Comparison of ENCODE assay signal across 20 cellular contexts in the genomic region with DNA sequence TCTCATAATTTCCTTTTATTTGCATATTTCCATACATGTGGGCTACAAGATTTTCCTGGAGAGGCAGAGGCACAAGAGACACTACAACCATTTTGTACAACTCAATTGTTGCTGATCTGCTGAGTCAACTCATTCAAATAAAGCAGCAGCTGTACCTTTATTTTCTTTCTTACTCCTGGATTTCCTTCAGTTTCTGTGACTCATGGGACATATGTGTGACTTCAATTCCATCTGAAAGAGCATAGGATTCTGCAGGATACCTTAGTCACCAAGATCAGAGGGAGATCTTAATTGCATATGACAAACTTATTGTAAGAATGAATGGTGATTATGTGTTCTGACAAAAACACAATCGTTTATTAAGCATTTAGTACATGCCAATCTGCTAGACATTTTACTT.
DNase-seq lines count a peak whose midpoint lies in the region; ATAC-seq and TF ChIP-seq lines count a peak whose summit lies in the region.
"Had no signal": no experiment of that assay in that cellular context is flagged by ENCODE, and none has a peak within 500 bp of the region (broad histone marks: within the 10 kb centered on the region; RNA-seq: fewer than 3 reads in every experiment).

No MANE protein-coding gene starts in this region.

- no peak for ATAC-seq in GM21447 (IDR thresholded peaks at IDR 0.05; ENCODE audit: unreplicated experiment)
- ATAC-seq in HG03039 (IDR thresholded peaks at IDR 0.05; ENCODE audit: unreplicated experiment): no peak
- ATAC-seq: Panc1 had no signal

- H2AK5ac ChIP-seq in mesendoderm (ENCODE audit: low read length): no peak overlapping the region

- no peaks in the 10 kb centered on the region for H3K79me2 ChIP-seq in mesendoderm (ENCODE audit: control insufficient read depth, insufficient read depth, low read length)

- no peak overlapping the region for H3K18ac ChIP-seq in mesendoderm (ENCODE audit: low read length)

- no peak overlapping the region for H3K4me3 ChIP-seq in HUES48 (ENCODE audit: low read depth, low read length)
- no peak overlapping the region for H3K4me3 ChIP-seq in astrocyte of the spinal cord (ENCODE audit: low read depth, low read length)
- no peak overlapping the region for H3K4me3 ChIP-seq in mesendoderm (ENCODE audit: low read length)
- H3K4me3 ChIP-seq: SJSA1 had no signal

- H3K9ac ChIP-seq in HUES48 (ENCODE audit: low read depth, low read length): no peak overlapping the region
- H3K9ac ChIP-seq in mesendoderm (ENCODE audit: low read length): no peak overlapping the region

- no peaks in the 10 kb centered on the region for H3K36me3 ChIP-seq in HUES48 (ENCODE audit: control insufficient read depth, insufficient read depth, low read length)
- no peaks in the 10 kb centered on the region for H3K36me3 ChIP-seq in mesendoderm (ENCODE audit: control insufficient read depth, insufficient read depth, low read length)
- H3K36me3 ChIP-seq: SJSA1 had no signal

- no peak overlapping the region for H4K5ac ChIP-seq in mesendoderm (ENCODE audit: low read length)

- H3K27me3 ChIP-seq in HUES48 (ENCODE audit: control insufficient read depth, insufficient read depth, low read length) (no peaks in the 10 kb centered on the region), mesendoderm (ENCODE audit: insufficient read depth, low read length, poor library complexity) (no peaks in the 10 kb centered on the region)
- H3K27me3 ChIP-seq: SJSA1 had no signal

- no peaks in the 10 kb centered on the region for H3K79me1 ChIP-seq in mesendoderm (ENCODE audit: low read length)

- H3K27ac ChIP-seq in HUES48 (ENCODE audit: low read depth, low read length) (peak overlapping the region; percentile 58), mesendoderm (ENCODE audit: low read depth, low read length) (no peak overlapping the region)
- H3K27ac ChIP-seq: SJSA1 had no signal

- H3K4me1 ChIP-seq in HUES48 (ENCODE audit: control insufficient read depth, insufficient read depth, low read length) (peaks cover 4% of the 10 kb centered on the region; the same call in 1 of the 2 replicates), mesendoderm (ENCODE audit: control insufficient read depth, low read depth, low read length) (no peaks in the 10 kb centered on the region)
- H3K4me1 ChIP-seq: SJSA1 had no signal

- H3K4ac ChIP-seq in mesendoderm (ENCODE audit: low read depth, low read length): no peak overlapping the region

- TF ChIP-seq CTCF in astrocyte of the spinal cord (IDR thresholded peaks at IDR 0.05; ENCODE audit: low read depth, low read length): no peak

- H3K56ac ChIP-seq in mesendoderm (ENCODE audit: low read length): no peak overlapping the region

- H3K9me3 ChIP-seq in HUES48 (ENCODE audit: control insufficient read depth, insufficient read depth, low read length): peaks cover 16% of the 10 kb centered on the region

- no peak overlapping the region for H2BK15ac ChIP-seq in mesendoderm (replicated peaks; ENCODE audit: low read depth)

- no peak overlapping the region for H2BK5ac ChIP-seq in mesendoderm (ENCODE audit: low read length)

- no peak overlapping the region for H3K23ac ChIP-seq in mesendoderm (ENCODE audit: low read length)

- WGBS in mesendoderm (ENCODE audit: extremely low coverage, insufficient coverage, low lambda C conversion rate): no CpG with 5 or more reads among the region's 1 CpG

- no peak overlapping the region for H2BK120ac ChIP-seq in mesendoderm (ENCODE audit: low read depth, low read length)

- DNase-seq in ELR (ENCODE audit: low read depth): peak; percentile 73
- peak; percentile 9 for DNase-seq in astrocyte of the spinal cord (ENCODE audit: low read depth, low spot score)
- peak; percentile 10 for DNase-seq in mesendoderm
- no peak for DNase-seq in DMS 273 (lab: John Stamatoyannopoulos, UW; ENCODE audit: unreplicated experiment)
- DNase-seq: CD4-positive, CD25-positive, alpha-beta regulatory T cell; DMS 273 treated with DMSO at 0.1 percent for 48 hours; DMS79 treated with DMSO at 0.1 percent for 48 hours; H7; HFFc6; KBM-7; NCI-H1092; NCI-H146; NCI-H2081; NCI-H774; NK-92 treated with Interleukin-12 subunit alpha and Interleukin-12 subunit beta, amount 100 ng/mL, for 24 hours had no signal

- in situ Hi-C loops in astrocyte of the spinal cord (cut with HindIII; ENCODE audit: low sequenced_read_pairs): no loop called here

- H4K8ac ChIP-seq in mesendoderm (ENCODE audit: low read depth, low read length): no peak overlapping the region

- H3K4me2 ChIP-seq in mesendoderm (ENCODE audit: low read length): no peak overlapping the region
